8 cellular contexts compared by ENCODE assay signal in the genomic region with DNA sequence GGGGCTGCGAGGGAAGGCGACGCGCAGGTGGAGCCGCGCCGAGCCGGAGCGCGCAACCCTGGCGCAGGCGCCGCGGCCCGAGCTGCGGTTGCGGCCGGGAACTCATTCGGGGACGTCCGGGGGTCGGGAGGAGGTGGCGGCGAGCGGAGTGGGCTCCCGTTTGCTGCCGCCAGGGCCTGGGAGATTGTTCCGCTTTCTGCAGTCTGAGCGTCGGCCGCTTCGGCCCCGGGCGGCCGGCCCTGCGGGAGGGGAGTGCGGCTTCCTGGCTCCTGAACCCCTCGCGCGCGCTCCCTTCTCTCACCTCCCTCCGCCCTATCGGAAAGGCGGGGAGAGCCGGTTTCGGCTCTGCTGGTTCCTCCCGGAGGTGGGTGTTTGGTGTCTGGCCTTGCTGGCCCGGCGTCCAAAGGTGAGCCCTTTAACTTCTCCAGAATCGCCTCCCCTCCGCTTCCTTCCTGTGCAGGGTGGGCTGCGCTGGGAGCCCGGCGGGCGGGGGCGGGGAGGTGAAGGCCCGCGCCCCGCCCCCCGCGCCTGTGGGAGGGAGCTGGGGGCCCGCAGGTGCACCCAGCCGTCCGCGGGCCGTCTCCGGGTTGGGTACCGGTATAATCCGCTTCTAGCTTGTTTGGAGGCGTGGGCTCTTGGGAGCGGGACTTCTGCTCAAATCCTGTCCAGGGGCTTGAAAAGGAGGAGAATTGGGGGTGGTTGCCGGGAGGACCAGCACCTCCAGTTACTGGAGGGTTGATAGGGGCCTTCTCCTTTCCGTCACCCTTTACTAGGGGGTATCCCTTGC. TPM values are rescaled to one million over a fixed set of nuclear protein-coding genes. Genes with fewer than 3 reads are reported as not detected.
A peak's percentile ranks its signal among the peaks of the same experiment; 100 is the strongest.
DNase-seq lines count a peak whose midpoint lies in the region; FAIRE-seq and TF ChIP-seq lines count a peak whose summit lies in the region.

No MANE protein-coding gene starts in this region.

- no peak overlapping the region for H3K27ac ChIP-seq in astrocyte (ENCODE audit: low read depth, low read length)

- peak overlapping the region; percentile 91 for H3K4me2 ChIP-seq in astrocyte (ENCODE audit: low read length)

- peaks cover 6% of the 10 kb centered on the region for H3K36me3 Mint-ChIP-seq in T-helper 1 cell treated with Interleukin-12 subunit alpha and Interleukin-12 subunit beta and Interleukin-4 antibody, amounts not matched to agents 30 μg/mL and 1 μg/mL, for 36 hours (ENCODE audit: low read depth)
- peaks cover 2% of the 10 kb centered on the region for H3K36me3 Mint-ChIP-seq in astrocyte (ENCODE audit: low read depth, unreplicated experiment)

- peaks cover 25% of the 10 kb centered on the region for H3K4me1 Mint-ChIP-seq in T-helper 1 cell treated with Interleukin-12 subunit alpha and Interleukin-12 subunit beta and Interleukin-4 antibody, amounts not matched to agents 30 μg/mL and 1 μg/mL, for 36 hours (ENCODE audit: low read depth)
- H3K4me1 Mint-ChIP-seq in astrocyte (ENCODE audit: low read depth, unreplicated experiment): peaks cover 17% of the 10 kb centered on the region

- peak overlapping the region; percentile 84 for H3K4me3 Mint-ChIP-seq in T-helper 1 cell treated with Interleukin-12 subunit alpha and Interleukin-12 subunit beta and Interleukin-4 antibody, amounts not matched to agents 30 μg/mL and 1 μg/mL, for 36 hours
- H3K4me3 Mint-ChIP-seq in astrocyte (ENCODE audit: unreplicated experiment): peak overlapping the region; percentile 93

- H3K4me1 ChIP-seq in astrocyte (ENCODE audit: insufficient read depth, low read length): peaks cover 7% of the 10 kb centered on the region

- TF ChIP-seq CTCF in GM12872 (IDR thresholded peaks at IDR 0.05; ENCODE audit: insufficient read depth, low read depth, low read length) (peak; percentile 16; the same call in 1 of the 3 replicates), astrocyte (IDR thresholded peaks at IDR 0.05; ENCODE audit: insufficient read depth, low read depth, low read length) (no peak)

- H3K9me3 Mint-ChIP-seq in T-helper 1 cell treated with Interleukin-12 subunit alpha and Interleukin-12 subunit beta and Interleukin-4 antibody, amounts not matched to agents 30 μg/mL and 1 μg/mL, for 36 hours: no peaks in the 10 kb centered on the region
- no peaks in the 10 kb centered on the region for H3K9me3 Mint-ChIP-seq in astrocyte (ENCODE audit: unreplicated experiment)

- no peak for TF ChIP-seq POLR2A in H54 (IDR thresholded peaks at IDR 0.05; ENCODE audit: low read depth, low read length)

- H2AFZ ChIP-seq in astrocyte (ENCODE audit: low read depth, low read length): peak overlapping the region; percentile 95

- peaks cover 8% of the 10 kb centered on the region for H3K27me3 ChIP-seq in astrocyte (ENCODE audit: insufficient read depth, low read length)

- FAIRE-seq in H54 (lab: Jason Lieb, UNC) (no peak), astrocyte (lab: Jason Lieb, UNC) (no peak)

- H3K9ac ChIP-seq in astrocyte (ENCODE audit: low read length): peak overlapping the region; percentile 73

- peaks cover 23% of the 10 kb centered on the region for H3K27me3 Mint-ChIP-seq in T-helper 1 cell treated with Interleukin-12 subunit alpha and Interleukin-12 subunit beta and Interleukin-4 antibody, amounts not matched to agents 30 μg/mL and 1 μg/mL, for 36 hours (ENCODE audit: low read depth)
- no peaks in the 10 kb centered on the region for H3K27me3 Mint-ChIP-seq in astrocyte (ENCODE audit: low read depth, unreplicated experiment)

- peak overlapping the region; percentile 77 for H3K4me3 ChIP-seq in astrocyte (ENCODE audit: insufficient read depth, low read depth, low read length)
- H3K4me3 ChIP-seq in iPS-18c (ENCODE audit: insufficient read depth, low read depth, low read length): peak overlapping the region; percentile 89

- H3K36me3 ChIP-seq in astrocyte (ENCODE audit: insufficient read depth, low read length): no peaks in the 10 kb centered on the region

- DNase-seq in H54 (ENCODE audit: insufficient read length, low spot score): peak; percentile 63
- peak; percentile 23 for DNase-seq in LoVo (ENCODE audit: low spot score)
- no peak for DNase-seq in astrocyte (ENCODE audit: low read depth)
- DNase-seq in stimulated activated CD4-positive, alpha-beta T cell treated with anti-CD3 and anti-CD28 coated beads, Interleukin-12 subunit alpha, Interleukin-12 subunit beta, amount 100 ng/mL, for 24 hours (ENCODE audit: low read depth in 2 of 2): peak; percentile 10 to 54
- DNase-seq in NCI-H187 treated with DMSO at 0.1 percent for 48 hours (lab: John Stamatoyannopoulos, UW): no peak

- H3K9me3 ChIP-seq in astrocyte (ENCODE audit: insufficient read depth, low read depth, low read length): no peaks in the 10 kb centered on the region
- H3K9me3 ChIP-seq in iPS-18c (ENCODE audit: control insufficient read depth, insufficient read depth, low read length): peaks cover 2% of the 10 kb centered on the region

- no peaks in the 10 kb centered on the region for H3K79me2 ChIP-seq in astrocyte (ENCODE audit: insufficient read depth, low read length)

- H3K27ac Mint-ChIP-seq in T-helper 1 cell treated with Interleukin-12 subunit alpha and Interleukin-12 subunit beta and Interleukin-4 antibody, amounts not matched to agents 30 μg/mL and 1 μg/mL, for 36 hours: peak overlapping the region; percentile 82
- peak overlapping the region; percentile 75 for H3K27ac Mint-ChIP-seq in astrocyte (ENCODE audit: unreplicated experiment)

- no peaks in the 10 kb centered on the region for H4K20me1 ChIP-seq in astrocyte (ENCODE audit: insufficient read depth, low read length)

RNA-seq across cellular contexts. Expression of a gene that starts 0.7 kb away (rescaled TPM):
- total RNA-seq in astrocyte: 34.1 and 36.9 TPM in 2 replicates

Comparison
In these comparisons a context has a peak if more than half of its experiments do, and no peak if none do; other contexts are left out.
1. DNase-seq: peak in H54 (single experiment), LoVo (single experiment) and stimulated activated CD4-positive, alpha-beta T cell treated with anti-CD3 and anti-CD28 coated beads, Interleukin-12 subunit alpha, Interleukin-12 subunit beta, amount 100 ng/mL, for 24 hours (2 of 2); none in astrocyte (single experiment) and NCI-H187 treated with DMSO at 0.1 percent for 48 hours (single experiment).